In genomic region chr7:11237742-11238141, GRCh38 we compare ENCODE assay signal across 14 cellular contexts.
DNase-seq lines count a peak whose midpoint lies in the region; TF ChIP-seq lines count a peak whose summit lies in the region.
"Had no signal": no experiment of that assay in that cellular context is flagged by ENCODE, and none has a peak within 500 bp of the region (broad histone marks: within the 10 kb centered on the region; RNA-seq: fewer than 3 reads in every experiment).

No MANE protein-coding gene starts in this region.

- intact Hi-C loops in esophagus squamous epithelium (cut with DNase I), result no loop called here

- no peak for TF ChIP-seq POLR2A in esophagus squamous epithelium (IDR thresholded peaks at IDR 0.05)

- H3K4me3 ChIP-seq in endodermal cell (ENCODE audit: low read length) (peak overlapping the region; percentile 69), esophagus squamous epithelium (peak overlapping the region in 2 of 4 donors; percentile 8 to 43)
- H3K4me3 ChIP-seq: BLaER1 treated with 17β-estradiol and CSF1 and Interleukin-3, amounts not matched to agents 10 nM and 100 nM had no signal

- H3K36me3 ChIP-seq in endodermal cell (ENCODE audit: control insufficient read depth, insufficient read depth, low read length) (no peaks in the 10 kb centered on the region), esophagus squamous epithelium (no peaks in the 10 kb centered on the region)
- H3K36me3 ChIP-seq: BLaER1 treated with 17β-estradiol and CSF1 and Interleukin-3, amounts not matched to agents 10 nM and 100 nM had no signal

- H3K36me3 Mint-ChIP-seq in endodermal cell (ENCODE audit: low read depth) (no peaks in the 10 kb centered on the region), nephron progenitor cell (ENCODE audit: low read depth) (no peaks in the 10 kb centered on the region)
- H3K36me3 Mint-ChIP-seq: naive B cell had no signal

- H3K9me3 Mint-ChIP-seq in endodermal cell (no peaks in the 10 kb centered on the region), nephron progenitor cell (no peaks in the 10 kb centered on the region)
- H3K9me3 Mint-ChIP-seq: naive B cell had no signal

- H3K27me3 ChIP-seq in endodermal cell (ENCODE audit: control insufficient read depth, insufficient read depth, low read length, poor library complexity, severe bottlenecking), result no peaks in the 10 kb centered on the region
- H3K27me3 ChIP-seq in esophagus squamous epithelium, result no peaks in the 10 kb centered on the region
- H3K27me3 ChIP-seq: BLaER1 treated with 17β-estradiol and CSF1 and Interleukin-3, amounts not matched to agents 10 nM and 100 nM had no signal

- H3K9ac ChIP-seq in endodermal cell (ENCODE audit: extremely low read depth, low read length, poor library complexity, severe bottlenecking), result no peak overlapping the region
- H3K9ac ChIP-seq: BLaER1 treated with 17β-estradiol and CSF1 and Interleukin-3, amounts not matched to agents 10 nM and 100 nM had no signal

- DNase-seq in DMS153 treated with DMSO at 0.1 percent for 48 hours (lab: John Stamatoyannopoulos, UW; ENCODE audit: unreplicated experiment), result peak; percentile 58
- peak; percentile 32 for DNase-seq in NCI-H345 (lab: John Stamatoyannopoulos, UW)
- DNase-seq in endodermal cell, result peak; percentile 51
- peak; percentile 7 for DNase-seq in nephron progenitor cell
- DNase-seq in esophagus squamous epithelium (lab: John Stamatoyannopoulos, UW), result no peak
- DNase-seq in NCI-H1105 (lab: John Stamatoyannopoulos, UW), result no peak
- no peak for DNase-seq in NCI-H82 treated with DMSO at 0.1 percent for 48 hours (lab: John Stamatoyannopoulos, UW; ENCODE audit: unreplicated experiment)
- DNase-seq in iPS-NIHi7 (ENCODE audit: extremely low spot score), result no peak
- DNase-seq: activated CD8-positive, alpha-beta memory T cell treated with anti-CD3 and anti-CD28 coated beads, Interleukin-2, amount 50 U/mL, for 48 hours; aorta; naive B cell; NCI-H2171; T1000 had no signal

- H3K4me1 ChIP-seq in endodermal cell (ENCODE audit: control insufficient read depth, insufficient read depth, low read length) (peaks cover 21% of the 10 kb centered on the region), esophagus squamous epithelium (peaks cover 0 to 18% (median 0%) of the 10 kb centered on the region in 3 donors)
- H3K4me1 ChIP-seq: BLaER1 treated with 17β-estradiol and CSF1 and Interleukin-3, amounts not matched to agents 10 nM and 100 nM had no signal

- H3K4me1 Mint-ChIP-seq in endodermal cell (peaks cover 44% of the 10 kb centered on the region), nephron progenitor cell (peaks cover 20% of the 10 kb centered on the region)
- H3K4me1 Mint-ChIP-seq: naive B cell had no signal

- peak overlapping the region; percentile 14 for H3K4me3 Mint-ChIP-seq in endodermal cell
- H3K4me3 Mint-ChIP-seq in nephron progenitor cell, result peak overlapping the region; percentile 42
- H3K4me3 Mint-ChIP-seq: naive B cell had no signal

- no peak for TF ChIP-seq CTCF in endodermal cell (conservative IDR thresholded peaks at IDR 0.05)
- TF ChIP-seq CTCF in nephron progenitor cell (IDR thresholded peaks at IDR 0.05), result no peak
- TF ChIP-seq CTCF in esophagus squamous epithelium (IDR thresholded peaks at IDR 0.05), result no peak

- H3K27me3 Mint-ChIP-seq in endodermal cell (ENCODE audit: insufficient read depth), result no peaks in the 10 kb centered on the region
- H3K27me3 Mint-ChIP-seq in nephron progenitor cell (ENCODE audit: low read depth, poor library complexity), result peaks cover 3% of the 10 kb centered on the region
- H3K27me3 Mint-ChIP-seq: naive B cell had no signal

- no peaks in the 10 kb centered on the region for H3K9me3 ChIP-seq in endodermal cell (ENCODE audit: control insufficient read depth, low read length)
- H3K9me3 ChIP-seq in esophagus squamous epithelium, result no peaks in the 10 kb centered on the region
- H3K9me3 ChIP-seq: BLaER1 treated with 17β-estradiol and CSF1 and Interleukin-3, amounts not matched to agents 10 nM and 100 nM had no signal

- 65 to 82% methylated on average over 7 of the region's 7 CpGs for WGBS in endodermal cell (ENCODE audit: insufficient coverage in 1 of 2, insufficient read length in 1 of 2), 2 experiments
- 42 to 56% methylated on average over 6 to 7 of the region's 7 CpGs for WGBS in esophagus squamous epithelium, 2 donors

- H3K27ac Mint-ChIP-seq in endodermal cell, result no peak overlapping the region
- no peak overlapping the region for H3K27ac Mint-ChIP-seq in nephron progenitor cell
- H3K27ac Mint-ChIP-seq: naive B cell had no signal

- H3K27ac ChIP-seq in endodermal cell (ENCODE audit: low read depth, low read length) (no peak overlapping the region), esophagus squamous epithelium (no peak overlapping the region)
- H3K27ac ChIP-seq: BLaER1 treated with 17β-estradiol and CSF1 and Interleukin-3, amounts not matched to agents 10 nM and 100 nM had no signal

Comparison
In these comparisons a context has a peak if more than half of its experiments do, and no peak if none do; other contexts are left out.
1. DNase-seq: peak in DMS153 treated with DMSO at 0.1 percent for 48 hours (single experiment), NCI-H345 (single experiment), endodermal cell (single experiment) and nephron progenitor cell (single experiment); none in esophagus squamous epithelium (single experiment), NCI-H1105 (single experiment), NCI-H82 treated with DMSO at 0.1 percent for 48 hours (single experiment) and iPS-NIHi7 (single experiment).